In genomic region chr9:16090907-16091629, GRCh38 we compare ENCODE assay signal across 29 cellular contexts.
DNase-seq lines count a peak whose midpoint lies in the region; ATAC-seq and TF ChIP-seq lines count a peak whose summit lies in the region.
"Had no signal": no experiment of that assay in that cellular context is flagged by ENCODE, and none has a peak within 500 bp of the region (broad histone marks: within the 10 kb centered on the region; RNA-seq: fewer than 3 reads in every experiment).

No MANE protein-coding gene starts in this region.

- no peak overlapping the region for H3K4me3 Mint-ChIP-seq in endodermal cell
- H3K4me3 Mint-ChIP-seq: activated CD4-positive, alpha-beta T cell treated with anti-CD3 and anti-CD28 coated beads, Interleukin-2, amount 10 ng/mL, durations not matched to agents 24 days and 14 days; activated CD8-positive, alpha-beta memory T cell treated with anti-CD3 and anti-CD28 coated beads, Interleukin-2, amount 10 ng/mL, durations not matched to agents 7 days and 5 days; activated naive CD8-positive, alpha-beta T cell; activated T-helper 1 cell treated with anti-CD3 and anti-CD28 coated beads, Interleukin-12 subunit alpha, Interleukin-12 subunit beta, Interleukin-2, Interleukin-4 antibody, amounts not matched to agents 30 ng/mL and 10 ng/mL and 1 ng/mL, durations not matched to agents 14 hours and 24 hours and 36 hours; neural progenitor cell; stimulated activated memory B cell treated with anti-CD40 and anti-IgM and Interleukin-4, amounts not matched to agents 10 μg/mL and 1 μg/mL and 100 μg/mL, for 72 hours had no signal

- H3K4me1 Mint-ChIP-seq in endodermal cell, result peaks cover 38% of the 10 kb centered on the region
- H3K4me1 Mint-ChIP-seq: activated CD4-positive, alpha-beta T cell treated with anti-CD3 and anti-CD28 coated beads, Interleukin-2, amount 10 ng/mL, durations not matched to agents 24 days and 14 days; activated CD8-positive, alpha-beta memory T cell treated with anti-CD3 and anti-CD28 coated beads, Interleukin-2, amount 10 ng/mL, durations not matched to agents 7 days and 5 days; neural progenitor cell; stimulated activated memory B cell treated with anti-CD40 and anti-IgM and Interleukin-4, amounts not matched to agents 10 μg/mL and 1 μg/mL and 100 μg/mL, for 72 hours had no signal

- H3K9me3 ChIP-seq in endodermal cell (ENCODE audit: control insufficient read depth, low read length) (peaks cover 9% of the 10 kb centered on the region), stomach (peaks cover 0 to 14% (median 9%) of the 10 kb centered on the region in 4 donors)
- H3K9me3 ChIP-seq: testis, vagina had no signal

- intact Hi-C loops in stomach (cut with DNase I; ENCODE audit: low total_unique reads), result no loop called here

- H3K36me3 ChIP-seq in endodermal cell (ENCODE audit: control insufficient read depth, insufficient read depth, low read length) (no peaks in the 10 kb centered on the region), stomach (no peaks in the 10 kb centered on the region)
- H3K36me3 ChIP-seq: esophagus squamous epithelium, heart left ventricle, left lung, neural progenitor cell, vagina had no signal

- DNase-seq in EL (peak; percentile 55), RKO (ENCODE audit: low spot score) (peak; percentile 58), endodermal cell (peak; percentile 65), kidney tubule cell (ENCODE audit: low spot score) (peak; percentile 10), NCI-H526 (lab: John Stamatoyannopoulos, UW) (no peak), GDM1 (lab: John Stamatoyannopoulos, UW) (no peak), stomach (no peak)
- DNase-seq: activated CD4-positive, alpha-beta T cell treated with anti-CD3 and anti-CD28 coated beads, Interleukin-2, amount 10 ng/mL, durations not matched to agents 24 days and 14 days; activated CD8-positive, alpha-beta memory T cell treated with anti-CD3 and anti-CD28 coated beads, Interleukin-2, amount 10 ng/mL, durations not matched to agents 7 days and 5 days; cerebellar nuclear complex; DMS 273 treated with DMSO at 0.1 percent for 48 hours; effector memory CD4-positive, alpha-beta T cell; esophagus squamous epithelium; heart left ventricle; KG1; left lung; mucosa of descending colon; NCI-H1694; NCI-H2171; NCI-H524 treated with DMSO at 0.1 percent for 48 hours; small intestine; stimulated activated CD4-positive, alpha-beta T cell treated with anti-CD3 and anti-CD28 coated beads, Interleukin-2, amount 100 ng/mL, for 24 hours; testis had no signal

- H3K27ac Mint-ChIP-seq in endodermal cell, result peak overlapping the region; percentile 32
- H3K27ac Mint-ChIP-seq: activated CD4-positive, alpha-beta T cell treated with anti-CD3 and anti-CD28 coated beads, Interleukin-2, amount 10 ng/mL, durations not matched to agents 24 days and 14 days; activated CD8-positive, alpha-beta memory T cell treated with anti-CD3 and anti-CD28 coated beads, Interleukin-2, amount 10 ng/mL, durations not matched to agents 7 days and 5 days; activated naive CD8-positive, alpha-beta T cell; activated T-helper 1 cell treated with anti-CD3 and anti-CD28 coated beads, Interleukin-12 subunit alpha, Interleukin-12 subunit beta, Interleukin-2, Interleukin-4 antibody, amounts not matched to agents 30 ng/mL and 10 ng/mL and 1 ng/mL, durations not matched to agents 14 hours and 24 hours and 36 hours; neural progenitor cell; stimulated activated memory B cell treated with anti-CD40 and anti-IgM and Interleukin-4, amounts not matched to agents 10 μg/mL and 1 μg/mL and 100 μg/mL, for 72 hours had no signal

- no peaks in the 10 kb centered on the region for H3K36me3 Mint-ChIP-seq in endodermal cell (ENCODE audit: low read depth)
- H3K36me3 Mint-ChIP-seq: activated CD8-positive, alpha-beta memory T cell treated with anti-CD3 and anti-CD28 coated beads, Interleukin-2, amount 10 ng/mL, durations not matched to agents 7 days and 5 days; neural progenitor cell; stimulated activated memory B cell treated with anti-CD40 and anti-IgM and Interleukin-4, amounts not matched to agents 10 μg/mL and 1 μg/mL and 100 μg/mL, for 72 hours had no signal

- TF ChIP-seq CTCF in endodermal cell (conservative IDR thresholded peaks at IDR 0.05) (no peak), stomach (IDR thresholded peaks at IDR 0.05) (no peak)

- peaks cover 10% of the 10 kb centered on the region for H3K4me1 ChIP-seq in endodermal cell (ENCODE audit: control insufficient read depth, insufficient read depth, low read length)
- peaks cover 0 to 18% (median 0%) of the 10 kb centered on the region in 4 donors for H3K4me1 ChIP-seq in stomach
- H3K4me1 ChIP-seq: left lung, vagina had no signal

- no peak for ATAC-seq in HG03521 (IDR thresholded peaks at IDR 0.05; ENCODE audit: unreplicated experiment)
- ATAC-seq: activated CD8-positive, alpha-beta memory T cell treated with anti-CD3 and anti-CD28 coated beads, Interleukin-2, amount 10 ng/mL, durations not matched to agents 7 days and 5 days; left lung; mucosa of descending colon; stimulated activated memory B cell treated with anti-CD40 and anti-IgM and Interleukin-4, amounts not matched to agents 10 μg/mL and 1 μg/mL and 100 μg/mL, for 72 hours had no signal

- TF ChIP-seq EP300 in stomach (IDR thresholded peaks at IDR 0.05), result no peak

- TF ChIP-seq POLR2A in stomach (IDR thresholded peaks at IDR 0.05), result no peak

- H3K4me3 ChIP-seq in endodermal cell (ENCODE audit: low read length) (no peak overlapping the region), stomach (no peak overlapping the region)
- H3K4me3 ChIP-seq: esophagus squamous epithelium, heart left ventricle, left lung, mucosa of descending colon, neural progenitor cell, testis, vagina had no signal

- no peak overlapping the region for H3K9ac ChIP-seq in endodermal cell (ENCODE audit: extremely low read depth, low read length, poor library complexity, severe bottlenecking)
- H3K9ac ChIP-seq: neural progenitor cell had no signal

- H3K27ac ChIP-seq in endodermal cell (ENCODE audit: low read depth, low read length) (no peak overlapping the region), stomach (no peak overlapping the region)
- H3K27ac ChIP-seq: esophagus squamous epithelium, left lung, neural progenitor cell, testis, vagina had no signal

- peaks cover 40% of the 10 kb centered on the region for H3K9me3 Mint-ChIP-seq in endodermal cell

- H3K27me3 ChIP-seq in endodermal cell (ENCODE audit: control insufficient read depth, insufficient read depth, low read length, poor library complexity, severe bottlenecking) (no peaks in the 10 kb centered on the region), stomach (no peaks in the 10 kb centered on the region)
- H3K27me3 ChIP-seq: esophagus squamous epithelium, heart left ventricle, left lung, neural progenitor cell, testis, vagina had no signal

- WGBS in endodermal cell (ENCODE audit: insufficient coverage in 1 of 2, insufficient read length in 1 of 2), 2 experiments, result 74 to 94% methylated on average over 2 to 3 of the region's 3 CpGs
- WGBS in stomach, 5 donors, result 81 to 89% (median 85%) methylated on average over 3 of the region's 3 CpGs

- H3K27me3 Mint-ChIP-seq in endodermal cell (ENCODE audit: insufficient read depth), result no peaks in the 10 kb centered on the region
- H3K27me3 Mint-ChIP-seq: activated CD4-positive, alpha-beta T cell treated with anti-CD3 and anti-CD28 coated beads, Interleukin-2, amount 10 ng/mL, durations not matched to agents 24 days and 14 days; activated CD8-positive, alpha-beta memory T cell treated with anti-CD3 and anti-CD28 coated beads, Interleukin-2, amount 10 ng/mL, durations not matched to agents 7 days and 5 days; activated naive CD8-positive, alpha-beta T cell; stimulated activated memory B cell treated with anti-CD40 and anti-IgM and Interleukin-4, amounts not matched to agents 10 μg/mL and 1 μg/mL and 100 μg/mL, for 72 hours had no signal

Comparison
In these comparisons a context has a peak if more than half of its experiments do, and no peak if none do; other contexts are left out.
1. DNase-seq: peak in EL (single experiment), RKO (single experiment), endodermal cell (single experiment) and kidney tubule cell (single experiment); none in NCI-H526 (0 of 2), GDM1 (single experiment) and stomach (single experiment).